In genomic region chr10:18099420-18099819, GRCh38 we compare ENCODE assay signal across 27 cellular contexts. TPM values are rescaled to one million over a fixed set of nuclear protein-coding genes. Genes with fewer than 3 reads are reported as not detected.
"Had no signal": no experiment of that assay in that cellular context is flagged by ENCODE, and none has a peak within 500 bp of the region (broad histone marks: within the 10 kb centered on the region; RNA-seq: fewer than 3 reads in every experiment).

No MANE protein-coding gene starts in this region.

- H3K27me3 ChIP-seq: body of pancreas had no signal

- ATAC-seq: activated CD8-positive, alpha-beta T cell treated with anti-CD3 and anti-CD28 coated beads, Interleukin-2, amount 10 ng/mL, durations not matched to agents 7 days and 5 days; activated naive CD8-positive, alpha-beta T cell treated with anti-CD3 and anti-CD28 coated beads, Interleukin-2, amount 50 U/mL, for 24 hours; body of pancreas; K562; Panc1; Right ventricle myocardium inferior; WTC11 had no signal

- H3K27ac ChIP-seq: body of pancreas, SK-N-MC had no signal

- DNase-seq: activated CD4-positive, alpha-beta T cell treated with anti-CD3 and anti-CD28 coated beads for 48 hours; activated CD4-positive, alpha-beta T cell treated with anti-CD3 and anti-CD28 coated beads, Interleukin-2, amount 50 U/mL, for 4 hours; activated CD4-positive, CD25-positive, alpha-beta regulatory T cell treated with anti-CD3 and anti-CD28 coated beads, Interleukin-2, amount 50 U/mL, for 72 hours; activated CD8-positive, alpha-beta memory T cell treated with anti-CD3 and anti-CD28 coated beads, Interleukin-2, amount 50 U/mL, for 48 hours; activated CD8-positive, alpha-beta T cell treated with anti-CD3 and anti-CD28 coated beads, Interleukin-2, amount 10 ng/mL, durations not matched to agents 7 days and 5 days; activated effector memory CD4-positive, alpha-beta T cell treated with Interleukin-2 at 50 U/mL for 16 hours; activated naive CD4-positive, alpha-beta T cell; activated naive CD8-positive, alpha-beta T cell treated with anti-CD3 and anti-CD28 coated beads, Interleukin-2, amount 50 U/mL, for 24 hours; activated T-cell treated with anti-CD3 and anti-CD28 coated beads, Interleukin-2, amount 50 U/mL, for 1 hour; amygdala; body of pancreas; central memory CD4-positive, alpha-beta T cell; Karpas-422; NCI-H146; NCI-H187 treated with DMSO at 0.1 percent for 48 hours; NCI-H2081 treated with DMSO at 0.1 percent for 48 hours; NCI-H446; NCI-H526; NCI-H774; OCI-M1; RPMI8226 had no signal

- H3K9me3 ChIP-seq: body of pancreas had no signal

- H3K4me1 ChIP-seq: body of pancreas had no signal

- H3K4me3 ChIP-seq: body of pancreas, K562, SK-N-MC had no signal

RNA-seq across cellular contexts. Expression of gene CACNB2, which starts 40.8 kb away (rescaled TPM):
- total RNA-seq: activated CD8-positive, alpha-beta T cell treated with anti-CD3 and anti-CD28 coated beads, Interleukin-2, amount 10 ng/mL, durations not matched to agents 7 days and 5 days; bronchial epithelial cell; K562 had no signal
